Comparison of ENCODE assay signal across 13 cellular contexts in genomic region chr1:5971471-5972197, GRCh38.
"Had no signal": no experiment of that assay in that cellular context is flagged by ENCODE, and none has a peak within 500 bp of the region (broad histone marks: within the 10 kb centered on the region; RNA-seq: fewer than 3 reads in every experiment).

No MANE protein-coding gene starts in this region.

- H3K4me1 ChIP-seq: esophagus squamous epithelium, tibial artery, vagina had no signal

- H3K4me3 ChIP-seq: esophagus squamous epithelium, ovary, tibial artery, vagina had no signal

- H3K36me3 ChIP-seq: brain microvascular endothelial cell, ovary had no signal

- H3K9me3 ChIP-seq: esophagus squamous epithelium, ovary, tibial artery, vagina had no signal

- ATAC-seq: activated CD8-positive, alpha-beta T cell treated with anti-CD3 and anti-CD28 coated beads, Interleukin-2, amount 10 ng/mL, durations not matched to agents 7 days and 5 days; left lobe of liver had no signal

- H3K27me3 ChIP-seq: brain microvascular endothelial cell, esophagus squamous epithelium, ovary, tibial artery, vagina had no signal

- DNase-seq: activated CD4-positive, alpha-beta T cell treated with anti-CD3 and anti-CD28 coated beads for 4 hours; activated CD8-positive, alpha-beta T cell treated with anti-CD3 and anti-CD28 coated beads, Interleukin-2, amount 10 ng/mL, durations not matched to agents 7 days and 5 days; amygdala; brain microvascular endothelial cell; esophagus squamous epithelium; foreskin fibroblast; glutamatergic neuron; immature natural killer cell; WERI-Rb-1 had no signal

- H3K27ac ChIP-seq: brain microvascular endothelial cell, esophagus squamous epithelium, ovary, tibial artery, vagina, WERI-Rb-1 had no signal
